8 cellular contexts compared by ENCODE assay signal in the genomic region with DNA sequence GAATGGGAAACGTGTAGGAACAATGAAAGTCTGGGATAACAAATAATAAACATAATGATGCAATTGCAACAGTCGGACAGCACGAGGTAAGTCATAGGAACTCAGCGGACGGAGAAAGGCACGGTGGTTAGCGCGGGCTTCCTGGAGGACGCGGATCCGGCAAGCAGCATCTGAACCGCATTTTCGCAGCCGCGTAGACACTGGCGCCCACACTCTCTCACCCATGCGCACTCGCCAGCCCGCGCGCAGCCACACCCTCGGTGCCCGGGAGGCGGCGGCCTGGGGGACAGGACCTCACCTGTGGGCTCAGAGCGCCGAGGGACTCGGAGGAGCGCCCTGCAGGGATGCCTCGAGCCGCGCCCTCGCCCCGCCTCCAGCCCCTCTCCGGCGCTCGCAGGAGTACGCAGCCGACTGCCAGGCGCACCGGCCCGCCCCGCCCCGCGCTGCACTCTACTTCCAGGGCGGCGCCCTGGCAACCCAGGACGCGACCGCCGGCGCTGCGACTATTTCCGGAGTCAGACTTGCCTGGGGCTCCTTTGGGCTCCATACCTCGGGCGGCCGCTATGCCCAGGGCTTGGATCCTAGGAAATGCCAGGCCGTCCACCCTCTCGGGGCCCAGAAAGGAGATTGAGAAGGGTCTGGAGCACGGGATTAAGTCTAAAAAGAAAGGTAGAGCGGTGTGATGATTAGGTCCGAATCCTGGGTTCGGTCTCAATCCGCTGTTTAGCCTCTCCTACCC. TPM values are rescaled to one million over a fixed set of nuclear protein-coding genes. Genes with fewer than 3 reads are reported as not detected.
DNase-seq lines count a peak whose midpoint lies in the region; ATAC-seq and TF ChIP-seq lines count a peak whose summit lies in the region.

Gene TTLL1 (minus strand): TSS at position 413 of the 739 bp plus-strand sequence. CDS start 13,805 bp downstream, outside the sequence.

- peak within 1 kb of the TSS; percentile 61 for H2AFZ ChIP-seq in neuron (ENCODE audit: low read depth, low read length)

- TF ChIP-seq CTCF in foreskin keratinocyte (conservative IDR thresholded peaks at IDR 0.05) = no peak

- peak within 1 kb of the TSS; percentile 67 for H3K4me3 ChIP-seq in neuron (ENCODE audit: low read length)

- H3K36me3 ChIP-seq in neuron (ENCODE audit: insufficient read depth, low read length) = peaks cover 7% of the 10 kb centered on the region

- no peaks in the 10 kb centered on the region for H3K9me3 ChIP-seq in neuron (ENCODE audit: low read length)

- peak; percentile 55 for DNase-seq in DMS153 treated with DMSO at 0.1 percent for 48 hours (lab: John Stamatoyannopoulos, UW; ENCODE audit: unreplicated experiment)
- peak; percentile 90 to 92 for DNase-seq in Kasumi-1 (lab: John Stamatoyannopoulos, UW)
- peak; percentile 89 to 95 for DNase-seq in SHP77 (lab: John Stamatoyannopoulos, UW)
- DNase-seq in activated gamma-delta T cell (lab: John Stamatoyannopoulos, UW) = peak; percentile 82
- peak; percentile 65 to 80 for DNase-seq in foreskin keratinocyte
- DNase-seq in stromal cell of bone marrow (ENCODE audit: low read depth) = peak; percentile 72

- no peaks in the 10 kb centered on the region for H3K4me1 ChIP-seq in foreskin keratinocyte
- H3K4me1 ChIP-seq in neuron (ENCODE audit: insufficient read depth, low read length) = peaks cover 4% of the 10 kb centered on the region

- ATAC-seq in GM21717 (IDR thresholded peaks at IDR 0.05; ENCODE audit: unreplicated experiment) = peak; percentile 77
- ATAC-seq in foreskin keratinocyte = peak; percentile 79

- H3K27me3 ChIP-seq in foreskin keratinocyte = no peaks in the 10 kb centered on the region
- H3K27me3 ChIP-seq in neuron (ENCODE audit: insufficient read depth, low read length) = no peaks in the 10 kb centered on the region

- H3K27ac ChIP-seq in foreskin keratinocyte = peak within 1 kb of the TSS; percentile 37

RNA-seq across cellular contexts. Expression of gene TTLL1, which starts in this region (rescaled TPM):
- 1.8 and 2.3 TPM in 2 replicates for total RNA-seq in foreskin keratinocyte
- polyA plus RNA-seq in foreskin keratinocyte = 1.5 and 2.7 TPM in 2 replicates

Comparison
In these comparisons a context has a peak if more than half of its experiments do, and no peak if none do; other contexts are left out.
1. Peak in every context shown above with its lines: DNase-seq, ATAC-seq, H3K4me3 ChIP-seq and H3K27ac ChIP-seq.